ENCODE assay signal across 16 cellular contexts in the genomic region with DNA sequence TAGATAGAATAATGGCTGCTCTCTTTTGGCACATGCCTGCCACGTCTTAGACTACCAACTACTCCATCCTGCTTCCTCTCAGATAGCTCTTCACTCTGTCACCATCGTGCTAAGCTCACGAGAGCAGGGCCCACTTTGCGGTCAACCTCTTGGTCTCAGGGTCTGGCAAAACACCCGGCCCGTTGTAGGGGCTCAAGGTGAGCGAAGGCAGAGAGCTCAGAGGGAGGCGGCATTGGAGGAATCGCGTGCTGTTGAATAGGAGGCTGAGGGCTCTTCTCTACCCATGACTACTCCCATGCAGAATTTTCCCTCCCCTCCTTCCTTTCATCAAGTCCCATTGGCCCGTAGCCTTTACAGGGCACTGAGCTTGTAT.
DNase-seq lines count a peak whose midpoint lies in the region; ATAC-seq and TF ChIP-seq lines count a peak whose summit lies in the region.
"Had no signal": no experiment of that assay in that cellular context is flagged by ENCODE, and none has a peak within 500 bp of the region (broad histone marks: within the 10 kb centered on the region; RNA-seq: fewer than 3 reads in every experiment).

No MANE protein-coding gene starts in this region.

- CTCF ChIA-PET in PC-9 (lab: Charles Lee) = no interaction called here

- peaks cover 19% of the 10 kb centered on the region for H3K36me3 ChIP-seq in PC-9 (ENCODE audit: low read depth)

- BruUV-seq in PC-9 (replicated peaks; lab: Mats Ljungman, UMichigan) = no TSS peak

- H3K27ac Mint-ChIP-seq in natural killer cell treated with Interleukin-12 subunit alpha and Interleukin-12 subunit beta and Interleukin-15 and Interleukin-18, amount 100 ng/mL, for 72 hours = peak overlapping the region; percentile 39 to 59
- H3K27ac Mint-ChIP-seq in natural killer cell = no peak overlapping the region

- no peaks in the 10 kb centered on the region for H3K9me3 Mint-ChIP-seq in natural killer cell treated with Interleukin-12 subunit alpha and Interleukin-12 subunit beta and Interleukin-15 and Interleukin-18, amount 100 ng/mL, for 72 hours
- no peaks in the 10 kb centered on the region for H3K9me3 Mint-ChIP-seq in natural killer cell
- H3K9me3 Mint-ChIP-seq: CD8-positive, alpha-beta memory T cell had no signal

- H3F3A ChIP-seq in PC-9 (ENCODE audit: insufficient read depth, low read depth) = peaks cover 30% of the 10 kb centered on the region; the same call in 1 of the 2 replicates

- H3K36me3 Mint-ChIP-seq in natural killer cell treated with Interleukin-12 subunit alpha and Interleukin-12 subunit beta and Interleukin-15 and Interleukin-18, amount 100 ng/mL, for 72 hours = no peaks in the 10 kb centered on the region
- H3K36me3 Mint-ChIP-seq in natural killer cell = no peaks in the 10 kb centered on the region
- H3K36me3 Mint-ChIP-seq: CD8-positive, alpha-beta memory T cell had no signal

- peaks cover 29% of the 10 kb centered on the region for H3K4me1 ChIP-seq in PC-9 (replicated peaks; ENCODE audit: insufficient read depth)

- no peak overlapping the region for H2AFZ ChIP-seq in PC-9

- TF ChIP-seq CTCF in natural killer cell (IDR thresholded peaks at IDR 0.05) (no peak), PC-9 (conservative IDR thresholded peaks at IDR 0.05) (no peak)

- 0 out of 2 replicates have a peak, but pooled peaks cover 14% of the 10 kb centered on the region for H3K79me2 ChIP-seq in PC-9 (ENCODE audit: low read depth)

- no peak for ATAC-seq in natural killer cell treated with Interleukin-12 subunit alpha and Interleukin-12 subunit beta and Interleukin-15 and Interleukin-18, amount 100 ng/mL, for 72 hours
- ATAC-seq in natural killer cell (no peak), HG03457 (IDR thresholded peaks at IDR 0.05; ENCODE audit: unreplicated experiment) (no peak)
- ATAC-seq: K562 had no signal

- no peaks in the 10 kb centered on the region for H3K9me3 ChIP-seq in PC-9 (ENCODE audit: insufficient read depth, low read depth)
- H3K9me3 ChIP-seq: SK-N-SH had no signal

- H3K27me3 Mint-ChIP-seq in natural killer cell treated with Interleukin-12 subunit alpha and Interleukin-12 subunit beta and Interleukin-15 and Interleukin-18, amount 100 ng/mL, for 72 hours = peaks cover 0 to 8% of the 10 kb centered on the region in 2 donors
- H3K27me3 Mint-ChIP-seq in natural killer cell (ENCODE audit: low read depth in 2 of 2) = peaks cover 0 to 6% of the 10 kb centered on the region in 2 donors
- H3K27me3 Mint-ChIP-seq: CD8-positive, alpha-beta memory T cell had no signal

- H3K4me3 ChIP-seq in PC-9 = no peak overlapping the region
- H3K4me3 ChIP-seq: GM12878, K562 had no signal

- H4K20me1 ChIP-seq in PC-9 (ENCODE audit: insufficient read depth) = peaks cover 34% of the 10 kb centered on the region

- H3K27ac ChIP-seq in PC-9 = no peak overlapping the region

- H3K4me3 Mint-ChIP-seq in natural killer cell treated with Interleukin-12 subunit alpha and Interleukin-12 subunit beta and Interleukin-15 and Interleukin-18, amount 100 ng/mL, for 72 hours = peak overlapping the region; percentile 2
- H3K4me3 Mint-ChIP-seq in natural killer cell = no peak overlapping the region
- H3K4me3 Mint-ChIP-seq: CD8-positive, alpha-beta memory T cell had no signal

- no peaks in the 10 kb centered on the region for H3K9me2 ChIP-seq in PC-9 (ENCODE audit: insufficient read depth)
- H3K9me2 ChIP-seq: SK-N-SH had no signal

- POLR2A ChIA-PET in PC-9 (lab: Charles Lee; ENCODE audit: unreplicated experiment) = no interaction called here

- no peaks in the 10 kb centered on the region for H3K27me3 ChIP-seq in PC-9 (ENCODE audit: insufficient read depth, low read depth)

- peaks cover 29 to 43% of the 10 kb centered on the region in 2 donors for H3K4me1 Mint-ChIP-seq in natural killer cell treated with Interleukin-12 subunit alpha and Interleukin-12 subunit beta and Interleukin-15 and Interleukin-18, amount 100 ng/mL, for 72 hours (ENCODE audit: low read depth in 2 of 2)
- H3K4me1 Mint-ChIP-seq in natural killer cell = peaks cover 25% of the 10 kb centered on the region in 2 donors

- DNase-seq in natural killer cell treated with Interleukin-12 subunit alpha and Interleukin-12 subunit beta and Interleukin-15 and Interleukin-18, amount 100 ng/mL, for 72 hours (ENCODE audit: low spot score) = no peak
- DNase-seq in natural killer cell (no peak), PC-9 (no peak), posterior vena cava (ENCODE audit: low spot score) (peak; percentile 41), NCI-H82 (lab: John Stamatoyannopoulos, UW) (no peak), NCI-H510A treated with DMSO at 0.1 percent for 48 hours (lab: John Stamatoyannopoulos, UW) (no peak)
- DNase-seq: CD8-positive, alpha-beta memory T cell; GDM1; HCEC 1CT; NCI-H187 treated with DMSO at 0.1 percent for 48 hours; NCI-H2171; NCI-H446; SK-N-SH had no signal

- intact Hi-C loops in natural killer cell (cut with micrococcal nuclease) = no loop called here
- intact Hi-C loops in PC-9 (cut with micrococcal nuclease; ENCODE audit: unreplicated experiment) = no loop called here
- intact Hi-C loops in posterior vena cava (cut with DNase I) = no loop called here

- H3K4me2 ChIP-seq in PC-9 = peak overlapping the region; percentile 69; the same call in 1 of the 2 replicates
- H3K4me2 ChIP-seq: SK-N-SH had no signal

Comparison
In these comparisons a context has a peak if more than half of its experiments do, and no peak if none do; other contexts are left out.
1. H3K27ac Mint-ChIP-seq: peak in natural killer cell treated with Interleukin-12 subunit alpha and Interleukin-12 subunit beta and Interleukin-15 and Interleukin-18, amount 100 ng/mL, for 72 hours (2 of 2); none in natural killer cell (0 of 2).